In the genomic region with DNA sequence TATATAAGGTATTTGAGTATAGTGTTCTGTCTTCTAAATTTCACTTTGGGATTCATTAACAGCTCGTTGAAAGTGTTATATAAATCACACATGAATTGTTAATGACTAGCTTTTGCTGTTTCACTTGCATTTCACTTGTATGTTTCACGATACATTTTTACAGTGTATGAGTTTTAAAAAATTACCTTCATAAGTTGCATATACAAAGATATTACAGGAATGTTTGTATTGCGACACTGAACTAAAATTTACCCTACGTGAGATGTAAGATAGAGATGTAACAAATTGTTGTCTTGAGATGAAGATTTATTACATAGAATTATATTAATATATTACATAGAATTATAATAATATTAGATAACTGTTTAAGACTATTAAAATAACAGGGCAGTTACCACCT, we compare ENCODE assay signal across 3 cellular contexts.
TF ChIP-seq lines count a peak whose summit lies in the region.

No MANE protein-coding gene starts in this region.

TF ChIP-seq in SK-N-SH, 30 proteins besides CTCF, POLR2A, EP300 and RAD21 (continued from another document):
- TF ChIP-seq, protein P1, sequence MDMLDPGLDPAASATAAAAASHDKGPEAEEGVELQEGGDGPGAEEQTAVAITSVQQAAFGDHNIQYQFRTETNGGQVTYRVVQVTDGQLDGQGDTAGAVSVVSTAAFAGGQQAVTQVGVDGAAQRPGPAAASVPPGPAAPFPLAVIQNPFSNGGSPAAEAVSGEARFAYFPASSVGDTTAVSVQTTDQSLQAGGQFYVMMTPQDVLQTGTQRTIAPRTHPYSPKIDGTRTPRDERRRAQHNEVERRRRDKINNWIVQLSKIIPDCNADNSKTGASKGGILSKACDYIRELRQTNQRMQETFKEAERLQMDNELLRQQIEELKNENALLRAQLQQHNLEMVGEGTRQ (IDR thresholded peaks at IDR 0.05; ENCODE audit: borderline replicate concordance, low read depth, low read length): no peak
- TF ChIP-seq GABPA (IDR thresholded peaks at IDR 0.05; ENCODE audit: low read depth): no peak
- TF ChIP-seq, protein P2, sequence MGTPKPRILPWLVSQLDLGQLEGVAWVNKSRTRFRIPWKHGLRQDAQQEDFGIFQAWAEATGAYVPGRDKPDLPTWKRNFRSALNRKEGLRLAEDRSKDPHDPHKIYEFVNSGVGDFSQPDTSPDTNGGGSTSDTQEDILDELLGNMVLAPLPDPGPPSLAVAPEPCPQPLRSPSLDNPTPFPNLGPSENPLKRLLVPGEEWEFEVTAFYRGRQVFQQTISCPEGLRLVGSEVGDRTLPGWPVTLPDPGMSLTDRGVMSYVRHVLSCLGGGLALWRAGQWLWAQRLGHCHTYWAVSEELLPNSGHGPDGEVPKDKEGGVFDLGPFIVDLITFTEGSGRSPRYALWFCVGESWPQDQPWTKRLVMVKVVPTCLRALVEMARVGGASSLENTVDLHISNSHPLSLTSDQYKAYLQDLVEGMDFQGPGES (IDR thresholded peaks at IDR 0.05; ENCODE audit: low read depth, low read length): no peak
- TF ChIP-seq YY1 (IDR thresholded peaks at IDR 0.05; ENCODE audit: low read depth): no peak
- no peak for TF ChIP-seq MXI1 (IDR thresholded peaks at IDR 0.05; ENCODE audit: low read depth, low read length)
- TF ChIP-seq JUND (IDR thresholded peaks at IDR 0.05): no peak
- TF ChIP-seq MEF2A (IDR thresholded peaks at IDR 0.05; ENCODE audit: borderline replicate concordance, low read depth): no peak
- TF ChIP-seq, protein P3, sequence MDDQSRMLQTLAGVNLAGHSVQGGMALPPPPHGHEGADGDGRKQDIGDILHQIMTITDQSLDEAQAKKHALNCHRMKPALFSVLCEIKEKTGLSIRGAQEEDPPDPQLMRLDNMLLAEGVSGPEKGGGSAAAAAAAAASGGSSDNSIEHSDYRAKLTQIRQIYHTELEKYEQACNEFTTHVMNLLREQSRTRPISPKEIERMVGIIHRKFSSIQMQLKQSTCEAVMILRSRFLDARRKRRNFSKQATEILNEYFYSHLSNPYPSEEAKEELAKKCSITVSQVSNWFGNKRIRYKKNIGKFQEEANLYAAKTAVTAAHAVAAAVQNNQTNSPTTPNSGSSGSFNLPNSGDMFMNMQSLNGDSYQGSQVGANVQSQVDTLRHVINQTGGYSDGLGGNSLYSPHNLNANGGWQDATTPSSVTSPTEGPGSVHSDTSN (IDR thresholded peaks at IDR 0.05): no peak
- TF ChIP-seq GATA2 (CRISPR knock-in tag; IDR thresholded peaks at IDR 0.05): no peak
- TF ChIP-seq RFX5 (IDR thresholded peaks at IDR 0.05; ENCODE audit: low read length): no peak
- TF ChIP-seq, protein P4, sequence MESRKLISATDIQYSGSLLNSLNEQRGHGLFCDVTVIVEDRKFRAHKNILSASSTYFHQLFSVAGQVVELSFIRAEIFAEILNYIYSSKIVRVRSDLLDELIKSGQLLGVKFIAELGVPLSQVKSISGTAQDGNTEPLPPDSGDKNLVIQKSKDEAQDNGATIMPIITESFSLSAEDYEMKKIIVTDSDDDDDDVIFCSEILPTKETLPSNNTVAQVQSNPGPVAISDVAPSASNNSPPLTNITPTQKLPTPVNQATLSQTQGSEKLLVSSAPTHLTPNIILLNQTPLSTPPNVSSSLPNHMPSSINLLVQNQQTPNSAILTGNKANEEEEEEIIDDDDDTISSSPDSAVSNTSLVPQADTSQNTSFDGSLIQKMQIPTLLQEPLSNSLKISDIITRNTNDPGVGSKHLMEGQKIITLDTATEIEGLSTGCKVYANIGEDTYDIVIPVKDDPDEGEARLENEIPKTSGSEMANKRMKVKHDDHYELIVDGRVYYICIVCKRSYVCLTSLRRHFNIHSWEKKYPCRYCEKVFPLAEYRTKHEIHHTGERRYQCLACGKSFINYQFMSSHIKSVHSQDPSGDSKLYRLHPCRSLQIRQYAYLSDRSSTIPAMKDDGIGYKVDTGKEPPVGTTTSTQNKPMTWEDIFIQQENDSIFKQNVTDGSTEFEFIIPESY (IDR thresholded peaks at IDR 0.05; ENCODE audit: borderline replicate concordance, low read depth): no peak
- TF ChIP-seq, protein P5, sequence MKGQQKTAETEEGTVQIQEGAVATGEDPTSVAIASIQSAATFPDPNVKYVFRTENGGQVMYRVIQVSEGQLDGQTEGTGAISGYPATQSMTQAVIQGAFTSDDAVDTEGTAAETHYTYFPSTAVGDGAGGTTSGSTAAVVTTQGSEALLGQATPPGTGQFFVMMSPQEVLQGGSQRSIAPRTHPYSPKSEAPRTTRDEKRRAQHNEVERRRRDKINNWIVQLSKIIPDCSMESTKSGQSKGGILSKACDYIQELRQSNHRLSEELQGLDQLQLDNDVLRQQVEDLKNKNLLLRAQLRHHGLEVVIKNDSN (IDR thresholded peaks at IDR 0.05; ENCODE audit: borderline replicate concordance, low read depth): no peak

TF ChIP-seq in SK-N-SH treated with all-trans-retinoic acid at 6 μM for 48 hours, 23 proteins besides CTCF, POLR2A, EP300 and RAD21 (continued from another document and continues in another):
- TF ChIP-seq, protein P6, sequence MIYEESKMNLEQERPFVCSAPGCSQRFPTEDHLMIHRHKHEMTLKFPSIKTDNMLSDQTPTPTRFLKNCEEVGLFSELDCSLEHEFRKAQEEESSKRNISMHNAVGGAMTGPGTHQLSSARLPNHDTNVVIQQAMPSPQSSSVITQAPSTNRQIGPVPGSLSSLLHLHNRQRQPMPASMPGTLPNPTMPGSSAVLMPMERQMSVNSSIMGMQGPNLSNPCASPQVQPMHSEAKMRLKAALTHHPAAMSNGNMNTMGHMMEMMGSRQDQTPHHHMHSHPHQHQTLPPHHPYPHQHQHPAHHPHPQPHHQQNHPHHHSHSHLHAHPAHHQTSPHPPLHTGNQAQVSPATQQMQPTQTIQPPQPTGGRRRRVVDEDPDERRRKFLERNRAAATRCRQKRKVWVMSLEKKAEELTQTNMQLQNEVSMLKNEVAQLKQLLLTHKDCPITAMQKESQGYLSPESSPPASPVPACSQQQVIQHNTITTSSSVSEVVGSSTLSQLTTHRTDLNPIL (CRISPR knock-in tag; IDR thresholded peaks at IDR 0.05; ENCODE audit: low read depth): no peak
- TF ChIP-seq, protein P7, sequence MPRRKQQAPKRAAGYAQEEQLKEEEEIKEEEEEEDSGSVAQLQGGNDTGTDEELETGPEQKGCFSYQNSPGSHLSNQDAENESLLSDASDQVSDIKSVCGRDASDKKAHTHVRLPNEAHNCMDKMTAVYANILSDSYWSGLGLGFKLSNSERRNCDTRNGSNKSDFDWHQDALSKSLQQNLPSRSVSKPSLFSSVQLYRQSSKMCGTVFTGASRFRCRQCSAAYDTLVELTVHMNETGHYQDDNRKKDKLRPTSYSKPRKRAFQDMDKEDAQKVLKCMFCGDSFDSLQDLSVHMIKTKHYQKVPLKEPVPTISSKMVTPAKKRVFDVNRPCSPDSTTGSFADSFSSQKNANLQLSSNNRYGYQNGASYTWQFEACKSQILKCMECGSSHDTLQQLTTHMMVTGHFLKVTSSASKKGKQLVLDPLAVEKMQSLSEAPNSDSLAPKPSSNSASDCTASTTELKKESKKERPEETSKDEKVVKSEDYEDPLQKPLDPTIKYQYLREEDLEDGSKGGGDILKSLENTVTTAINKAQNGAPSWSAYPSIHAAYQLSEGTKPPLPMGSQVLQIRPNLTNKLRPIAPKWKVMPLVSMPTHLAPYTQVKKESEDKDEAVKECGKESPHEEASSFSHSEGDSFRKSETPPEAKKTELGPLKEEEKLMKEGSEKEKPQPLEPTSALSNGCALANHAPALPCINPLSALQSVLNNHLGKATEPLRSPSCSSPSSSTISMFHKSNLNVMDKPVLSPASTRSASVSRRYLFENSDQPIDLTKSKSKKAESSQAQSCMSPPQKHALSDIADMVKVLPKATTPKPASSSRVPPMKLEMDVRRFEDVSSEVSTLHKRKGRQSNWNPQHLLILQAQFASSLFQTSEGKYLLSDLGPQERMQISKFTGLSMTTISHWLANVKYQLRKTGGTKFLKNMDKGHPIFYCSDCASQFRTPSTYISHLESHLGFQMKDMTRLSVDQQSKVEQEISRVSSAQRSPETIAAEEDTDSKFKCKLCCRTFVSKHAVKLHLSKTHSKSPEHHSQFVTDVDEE (CRISPR knock-in tag; IDR thresholded peaks at IDR 0.05): no peak
- TF ChIP-seq ZFP30 (CRISPR knock-in tag; IDR thresholded peaks at IDR 0.05): no peak
- no peak for TF ChIP-seq ZC3H10 (CRISPR knock-in tag; IDR thresholded peaks at IDR 0.05)
- TF ChIP-seq ZNF70 (CRISPR knock-in tag; IDR thresholded peaks at IDR 0.05): no peak
- no peak for TF ChIP-seq ISL1 (CRISPR knock-in tag; IDR thresholded peaks at IDR 0.05)
- TF ChIP-seq, protein P8, sequence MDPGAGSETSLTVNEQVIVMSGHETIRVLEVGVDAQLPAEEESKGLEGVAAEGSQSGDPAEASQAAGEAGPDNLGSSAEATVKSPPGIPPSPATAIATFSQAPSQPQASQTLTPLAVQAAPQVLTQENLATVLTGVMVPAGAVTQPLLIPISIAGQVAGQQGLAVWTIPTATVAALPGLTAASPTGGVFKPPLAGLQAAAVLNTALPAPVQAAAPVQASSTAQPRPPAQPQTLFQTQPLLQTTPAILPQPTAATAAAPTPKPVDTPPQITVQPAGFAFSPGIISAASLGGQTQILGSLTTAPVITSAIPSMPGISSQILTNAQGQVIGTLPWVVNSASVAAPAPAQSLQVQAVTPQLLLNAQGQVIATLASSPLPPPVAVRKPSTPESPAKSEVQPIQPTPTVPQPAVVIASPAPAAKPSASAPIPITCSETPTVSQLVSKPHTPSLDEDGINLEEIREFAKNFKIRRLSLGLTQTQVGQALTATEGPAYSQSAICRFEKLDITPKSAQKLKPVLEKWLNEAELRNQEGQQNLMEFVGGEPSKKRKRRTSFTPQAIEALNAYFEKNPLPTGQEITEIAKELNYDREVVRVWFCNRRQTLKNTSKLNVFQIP (CRISPR knock-in tag; IDR thresholded peaks at IDR 0.05; ENCODE audit: borderline replicate concordance, low read depth): no peak
- no peak for TF ChIP-seq ZNF8 (CRISPR knock-in tag; IDR thresholded peaks at IDR 0.05)

TF ChIP-seq in WTC11, 78 proteins besides CTCF, POLR2A, EP300 and RAD21 (continued from another document):
- TF ChIP-seq, protein P9, sequence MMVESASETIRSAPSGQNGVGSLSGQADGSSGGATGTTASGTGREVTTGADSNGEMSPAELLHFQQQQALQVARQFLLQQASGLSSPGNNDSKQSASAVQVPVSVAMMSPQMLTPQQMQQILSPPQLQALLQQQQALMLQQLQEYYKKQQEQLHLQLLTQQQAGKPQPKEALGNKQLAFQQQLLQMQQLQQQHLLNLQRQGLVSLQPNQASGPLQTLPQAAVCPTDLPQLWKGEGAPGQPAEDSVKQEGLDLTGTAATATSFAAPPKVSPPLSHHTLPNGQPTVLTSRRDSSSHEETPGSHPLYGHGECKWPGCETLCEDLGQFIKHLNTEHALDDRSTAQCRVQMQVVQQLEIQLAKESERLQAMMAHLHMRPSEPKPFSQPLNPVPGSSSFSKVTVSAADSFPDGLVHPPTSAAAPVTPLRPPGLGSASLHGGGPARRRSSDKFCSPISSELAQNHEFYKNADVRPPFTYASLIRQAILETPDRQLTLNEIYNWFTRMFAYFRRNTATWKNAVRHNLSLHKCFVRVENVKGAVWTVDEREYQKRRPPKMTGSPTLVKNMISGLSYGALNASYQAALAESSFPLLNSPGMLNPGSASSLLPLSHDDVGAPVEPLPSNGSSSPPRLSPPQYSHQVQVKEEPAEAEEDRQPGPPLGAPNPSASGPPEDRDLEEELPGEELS (CRISPR knock-in tag; IDR thresholded peaks at IDR 0.05): no peak
- no peak for TF ChIP-seq CREB1 (CRISPR knock-in tag; IDR thresholded peaks at IDR 0.05)
